In the genomic region with DNA sequence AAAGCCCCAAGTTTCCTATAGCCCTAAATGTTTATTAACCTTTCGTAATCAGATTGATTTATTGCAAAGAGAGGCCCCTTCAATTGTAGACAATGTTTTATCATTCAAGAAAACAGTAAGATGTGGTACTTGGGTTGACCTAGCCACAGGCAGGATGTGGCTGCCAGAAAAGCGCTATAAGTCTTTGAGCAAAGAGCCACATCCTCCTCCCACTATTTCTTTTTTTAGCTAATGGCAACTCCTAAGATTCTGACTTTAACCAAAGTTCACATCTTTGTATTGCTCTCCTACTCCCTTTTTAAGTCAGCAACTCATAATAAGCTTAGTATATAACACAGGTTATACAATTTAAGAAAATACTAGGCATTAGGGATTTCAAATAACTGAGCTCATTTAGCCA, we compare ENCODE assay signal across 8 cellular contexts.
DNase-seq lines count a peak whose midpoint lies in the region; ATAC-seq, FAIRE-seq and TF ChIP-seq lines count a peak whose summit lies in the region.

No MANE protein-coding gene starts in this region.

- peak; percentile 2 to 19 (median 8) for DNase-seq in activated CD4-positive, CD25-positive, alpha-beta regulatory T cell (lab: John Stamatoyannopoulos, UW)
- no peak for DNase-seq in activated CD4-positive, CD25-positive, alpha-beta regulatory T cell treated with anti-CD3 and anti-CD28 coated beads, Interleukin-2, amount 50 U/mL, for 72 hours
- DNase-seq in activated T-cell treated with anti-CD3 and anti-CD28 coated beads for 4 hours (peak; percentile 23), D721Med (ENCODE audit: insufficient read length, low spot score) (no peak), EL (no peak), DMS79 (lab: John Stamatoyannopoulos, UW) (no peak)
- DNase-seq in stimulated activated CD4-positive, alpha-beta T cell treated with anti-CD3 and anti-CD28 coated beads, Interleukin-2, amount 100 ng/mL, for 4 hours (ENCODE audit: low read depth): peak; percentile 16

- ATAC-seq in HG03521 (IDR thresholded peaks at IDR 0.05; ENCODE audit: unreplicated experiment): peak; percentile 69

- no peak for TF ChIP-seq CTCF in D721Med (IDR thresholded peaks at IDR 0.05; ENCODE audit: insufficient read depth, missing control alignments)

- no peak for FAIRE-seq in D721Med (lab: Jason Lieb, UNC)

Comparison
In these comparisons a context has a peak if more than half of its experiments do, and no peak if none do; other contexts are left out.
1. DNase-seq: peak in activated CD4-positive, CD25-positive, alpha-beta regulatory T cell (4 of 4), activated T-cell treated with anti-CD3 and anti-CD28 coated beads for 4 hours (single experiment) and stimulated activated CD4-positive, alpha-beta T cell treated with anti-CD3 and anti-CD28 coated beads, Interleukin-2, amount 100 ng/mL, for 4 hours (single experiment); none in activated CD4-positive, CD25-positive, alpha-beta regulatory T cell treated with anti-CD3 and anti-CD28 coated beads, Interleukin-2, amount 50 U/mL, for 72 hours (single experiment), D721Med (single experiment), EL (single experiment) and DMS79 (single experiment).